In genomic region chr3:184322731-184323487, GRCh38 we compare ENCODE assay signal across 11 cellular contexts. TPM values are rescaled to one million over a fixed set of nuclear protein-coding genes. Genes with fewer than 3 reads are reported as not detected.
DNase-seq lines count a peak whose midpoint lies in the region; ATAC-seq and TF ChIP-seq lines count a peak whose summit lies in the region.
"Had no signal": no experiment of that assay in that cellular context is flagged by ENCODE, and none has a peak within 500 bp of the region (broad histone marks: within the 10 kb centered on the region; RNA-seq: fewer than 3 reads in every experiment).

No MANE protein-coding gene starts in this region.

- H3K27me3 ChIP-seq in adipocyte (replicated peaks; ENCODE audit: control insufficient read depth, insufficient read depth, low read length), result no peaks in the 10 kb centered on the region
- no peaks in the 10 kb centered on the region for H3K27me3 ChIP-seq in naive thymus-derived CD4-positive, alpha-beta T cell (ENCODE audit: control insufficient read depth in 2 of 2, insufficient read depth in 2 of 2, low read length in 2 of 2)

- peak overlapping the region; percentile 17 for H3K4me3 ChIP-seq in adipocyte (ENCODE audit: low read length)
- H3K4me3 ChIP-seq in naive thymus-derived CD4-positive, alpha-beta T cell (ENCODE audit: low read length), result no peak overlapping the region

- TF ChIP-seq CTCF in GM20000 (IDR thresholded peaks at IDR 0.05; ENCODE audit: extremely low read depth, missing control alignments), result no peak

- H3K36me3 ChIP-seq in adipocyte (ENCODE audit: control insufficient read depth, insufficient read depth, low read length, severe bottlenecking), result peaks cover 87% of the 10 kb centered on the region
- H3K36me3 ChIP-seq in naive thymus-derived CD4-positive, alpha-beta T cell (ENCODE audit: control insufficient read depth in 2 of 3, insufficient read depth in 3 of 3, low read length in 3 of 3), result peaks cover 46 to 92% (median 49%) of the 10 kb centered on the region in 3 experiments

- H3K27ac ChIP-seq in naive thymus-derived CD4-positive, alpha-beta T cell (ENCODE audit: low read depth, low read length), result no peak overlapping the region

- no peak overlapping the region for H3K4me3 Mint-ChIP-seq in naive thymus-derived CD4-positive, alpha-beta T cell
- H3K4me3 Mint-ChIP-seq: activated CD8-positive, alpha-beta T cell treated with anti-CD3 and anti-CD28 coated beads for 36 hours had no signal

- CTCF ChIA-PET in naive thymus-derived CD4-positive, alpha-beta T cell (lab: Charles Lee), result no interaction called here

- DNase-seq in GM20000 (ENCODE audit: low spot score), result peak; percentile 6
- DNase-seq in adipocyte (ENCODE audit: low read depth), result no peak
- no peak for DNase-seq in naive thymus-derived CD4-positive, alpha-beta T cell
- no peak for DNase-seq in OCI-M1 (lab: John Stamatoyannopoulos, UW)
- DNase-seq in glomerular visceral epithelial cell (ENCODE audit: extremely low spot score), result no peak
- no peak for DNase-seq in activated gamma-delta T cell (lab: John Stamatoyannopoulos, UW)
- DNase-seq: activated CD8-positive, alpha-beta T cell treated with anti-CD3 and anti-CD28 coated beads for 36 hours; CD4-positive, CD25-positive, alpha-beta regulatory T cell; NCI-H510A; stimulated activated CD4-positive, alpha-beta T cell treated with anti-CD3 and anti-CD28 coated beads, Interleukin-4, amount 100 ng/mL, for 24 hours had no signal

- ATAC-seq in naive thymus-derived CD4-positive, alpha-beta T cell, result peak; percentile 55
- ATAC-seq: activated CD8-positive, alpha-beta T cell treated with anti-CD3 and anti-CD28 coated beads for 36 hours; HCT116 had no signal

- H3K9me3 ChIP-seq in adipocyte (ENCODE audit: control insufficient read depth, low read length), result no peaks in the 10 kb centered on the region
- H3K9me3 ChIP-seq in naive thymus-derived CD4-positive, alpha-beta T cell (ENCODE audit: control insufficient read depth in 2 of 3, low read length in 3 of 3), result no peaks in the 10 kb centered on the region

- peak overlapping the region; percentile 78 for H3K9ac ChIP-seq in adipocyte (ENCODE audit: low read length)

- H3K36me3 Mint-ChIP-seq in naive thymus-derived CD4-positive, alpha-beta T cell, result peaks cover 27 to 68% (median 44%) of the 10 kb centered on the region in 5 donors

- POLR2A ChIA-PET in naive thymus-derived CD4-positive, alpha-beta T cell (lab: Charles Lee), result no interaction called here

- H3K4me1 Mint-ChIP-seq in naive thymus-derived CD4-positive, alpha-beta T cell, result peaks cover 7 to 20% (median 10%) of the 10 kb centered on the region in 7 donors

- H3K9me3 Mint-ChIP-seq in naive thymus-derived CD4-positive, alpha-beta T cell, result no peaks in the 10 kb centered on the region
- H3K9me3 Mint-ChIP-seq: activated CD8-positive, alpha-beta T cell treated with anti-CD3 and anti-CD28 coated beads for 36 hours; CD4-positive, CD25-positive, alpha-beta regulatory T cell had no signal

- intact Hi-C loops in naive thymus-derived CD4-positive, alpha-beta T cell (cut with micrococcal nuclease), result no loop called here

- H3K4me1 ChIP-seq in adipocyte (ENCODE audit: control insufficient read depth, insufficient read depth, low read length), result peaks cover 59% of the 10 kb centered on the region
- no peaks in the 10 kb centered on the region for H3K4me1 ChIP-seq in naive thymus-derived CD4-positive, alpha-beta T cell (ENCODE audit: control insufficient read depth in 2 of 2, insufficient read depth in 2 of 2, low read length in 2 of 2)

- no peaks in the 10 kb centered on the region for H3K27me3 Mint-ChIP-seq in naive thymus-derived CD4-positive, alpha-beta T cell
- H3K27me3 Mint-ChIP-seq: activated CD8-positive, alpha-beta T cell treated with anti-CD3 and anti-CD28 coated beads for 36 hours; CD4-positive, CD25-positive, alpha-beta regulatory T cell had no signal

- H3K27ac Mint-ChIP-seq in naive thymus-derived CD4-positive, alpha-beta T cell, result peak overlapping the region in 2 of 9 donors; percentile 10 to 59

RNA-seq across cellular contexts. Expression of gene EIF4G1, which starts 8.5 kb away (rescaled TPM):
- total RNA-seq in naive thymus-derived CD4-positive, alpha-beta T cell, result 100 to 1,000 TPM; 200 to 341 (median 256) TPM
- polyA plus RNA-seq in naive thymus-derived CD4-positive, alpha-beta T cell, result 10 to 100 TPM; 19.1 to 59.1 TPM

RNA-seq across cellular contexts. Expression of gene FAM131A, which starts 14.5 kb away (rescaled TPM):
- 10 to 100 TPM in 3 of 5 experiments, 1 to 10 TPM in 2; 5.7 to 13.4 (median 10.3) TPM for total RNA-seq in naive thymus-derived CD4-positive, alpha-beta T cell
- polyA plus RNA-seq in naive thymus-derived CD4-positive, alpha-beta T cell, result 1 to 10 TPM; 2.2 to 2.5 TPM

RNA-seq across cellular contexts. Expression of gene PSMD2, which starts 23.9 kb away (rescaled TPM):
- total RNA-seq in naive thymus-derived CD4-positive, alpha-beta T cell, result 100 to 1,000 TPM; 139 to 204 (median 149) TPM
- 100 to 1,000 TPM; 181 to 200 TPM for polyA plus RNA-seq in naive thymus-derived CD4-positive, alpha-beta T cell

RNA-seq across cellular contexts. Expression of gene CLCN2, which starts 38.5 kb away (rescaled TPM):
- 1 to 10 TPM; 3.5 to 6.0 (median 5.0) TPM for total RNA-seq in naive thymus-derived CD4-positive, alpha-beta T cell
- 1 to 10 TPM in 1 of 2 donors, under 1 TPM in 1; 0.91 to 1.1 TPM for polyA plus RNA-seq in naive thymus-derived CD4-positive, alpha-beta T cell

RNA-seq across cellular contexts. Expression of gene POLR2H, which starts 38.6 kb away (rescaled TPM):
- total RNA-seq in naive thymus-derived CD4-positive, alpha-beta T cell, result 100 to 1,000 TPM in 1 of 5 experiments, 10 to 100 TPM in 4; 34.9 to 112 (median 56.6) TPM
- polyA plus RNA-seq in naive thymus-derived CD4-positive, alpha-beta T cell, result 10 to 100 TPM; 69.2 to 74.9 TPM
